In genomic region chr5:132055808-132056609, GRCh38 we compare ENCODE assay signal across 1 cellular context.
TF ChIP-seq lines count a peak whose summit lies in the region.

No MANE protein-coding gene starts in this region.

TF ChIP-seq in GM12878, 131 proteins besides CTCF, POLR2A, EP300 and RAD21:
- TF ChIP-seq BHLHE40 (IDR thresholded peaks at IDR 0.05; ENCODE audit: borderline replicate concordance in 1 of 2, low read depth in 2 of 2, low read length in 1 of 2) (peak in 1 of 2 experiments; percentile 20; a peak in 1 of 4 replicates), LARP7 (IDR thresholded peaks at IDR 0.05) (no peak)
